ENCODE assay signal across 19 cellular contexts in genomic region chrX:1400731-1401471, GRCh38. TPM values are rescaled to one million over a fixed set of nuclear protein-coding genes. Genes with fewer than 3 reads are reported as not detected.
A peak's percentile ranks its signal among the peaks of the same experiment; 100 is the strongest.
DNase-seq lines count a peak whose midpoint lies in the region; ATAC-seq and TF ChIP-seq lines count a peak whose summit lies in the region.
"Had no signal": no experiment of that assay in that cellular context is flagged by ENCODE, and none has a peak within 500 bp of the region (broad histone marks: within the 10 kb centered on the region; RNA-seq: fewer than 3 reads in every experiment).

No MANE protein-coding gene starts in this region.

- ATAC-seq in activated CD8-positive, alpha-beta T cell treated with anti-CD3 and anti-CD28 coated beads, Interleukin-2, amount 10 ng/mL, durations not matched to agents 7 days and 5 days: peak; percentile 14
- no peak for ATAC-seq in activated CD8-positive, alpha-beta T cell treated with anti-CD3 and anti-CD28 coated beads for 36 hours
- ATAC-seq: naive thymus-derived CD8-positive, alpha-beta T cell had no signal

- intact Hi-C loops in activated CD8-positive, alpha-beta T cell treated with anti-CD3 and anti-CD28 coated beads for 36 hours (cut with micrococcal nuclease): no loop called here
- intact Hi-C loops in esophagus squamous epithelium (cut with DNase I): no loop called here

- H3F3A ChIP-seq in neural progenitor cell (ENCODE audit: low read depth): peaks cover 9% of the 10 kb centered on the region

- no peak for TF ChIP-seq EP300 in Ishikawa (IDR thresholded peaks at IDR 0.05; ENCODE audit: borderline replicate concordance)

- no peak overlapping the region for H3K4me3 Mint-ChIP-seq in activated CD8-positive, alpha-beta T cell treated with anti-CD3 and anti-CD28 coated beads, Interleukin-2, amount 10 ng/mL, durations not matched to agents 7 days and 5 days
- no peak overlapping the region for H3K4me3 Mint-ChIP-seq in activated CD8-positive, alpha-beta T cell treated with anti-CD3 and anti-CD28 coated beads for 36 hours
- H3K4me3 Mint-ChIP-seq in glutamatergic neuron (ENCODE audit: unreplicated experiment) (no peak overlapping the region), neural progenitor cell (no peak overlapping the region)
- H3K4me3 Mint-ChIP-seq: naive thymus-derived CD8-positive, alpha-beta T cell; stimulated activated naive CD8-positive, alpha-beta T cell treated with anti-CD3 and anti-CD28 coated beads, Interleukin-15, Interleukin-2, amounts not matched to agents 100 ng/mL and 50 ng/mL, for 24 hours; type B pancreatic cell had no signal

- no peak overlapping the region for H3K27ac ChIP-seq in neural progenitor cell
- H3K27ac ChIP-seq in esophagus squamous epithelium: no peak overlapping the region
- H3K27ac ChIP-seq: BLaER1 treated with 17β-estradiol and CSF1 and Interleukin-3, amounts not matched to agents 10 nM and 100 nM; prostate gland had no signal

- H3K27me3 Mint-ChIP-seq in activated CD8-positive, alpha-beta T cell treated with anti-CD3 and anti-CD28 coated beads, Interleukin-2, amount 10 ng/mL, durations not matched to agents 7 days and 5 days (ENCODE audit: low read depth): no peaks in the 10 kb centered on the region
- H3K27me3 Mint-ChIP-seq in activated CD8-positive, alpha-beta T cell treated with anti-CD3 and anti-CD28 coated beads for 36 hours: no peaks in the 10 kb centered on the region
- H3K27me3 Mint-ChIP-seq in glutamatergic neuron (ENCODE audit: unreplicated experiment): peaks cover 2% of the 10 kb centered on the region
- no peaks in the 10 kb centered on the region for H3K27me3 Mint-ChIP-seq in neural progenitor cell (ENCODE audit: insufficient read depth, low read depth)
- H3K27me3 Mint-ChIP-seq: naive thymus-derived CD8-positive, alpha-beta T cell; stimulated activated naive CD8-positive, alpha-beta T cell treated with anti-CD3 and anti-CD28 coated beads, Interleukin-15, Interleukin-2, amounts not matched to agents 100 ng/mL and 50 ng/mL, for 24 hours; type B pancreatic cell had no signal

- peaks cover 1% of the 10 kb centered on the region for H3K79me2 ChIP-seq in neural progenitor cell (ENCODE audit: low read depth)

- H2AFZ ChIP-seq in neural progenitor cell (replicated peaks): no peak overlapping the region

- H3K36me3 Mint-ChIP-seq in activated CD8-positive, alpha-beta T cell treated with anti-CD3 and anti-CD28 coated beads, Interleukin-2, amount 10 ng/mL, durations not matched to agents 7 days and 5 days (ENCODE audit: low read depth): peaks cover 19% of the 10 kb centered on the region
- peaks cover 20% of the 10 kb centered on the region for H3K36me3 Mint-ChIP-seq in activated CD8-positive, alpha-beta T cell treated with anti-CD3 and anti-CD28 coated beads for 36 hours (ENCODE audit: low read depth)
- no peaks in the 10 kb centered on the region for H3K36me3 Mint-ChIP-seq in glutamatergic neuron (ENCODE audit: unreplicated experiment)
- peaks cover 4% of the 10 kb centered on the region for H3K36me3 Mint-ChIP-seq in neural progenitor cell

- no peaks in the 10 kb centered on the region for H3K27me3 ChIP-seq in neural progenitor cell
- H3K27me3 ChIP-seq in esophagus squamous epithelium: no peaks in the 10 kb centered on the region
- H3K27me3 ChIP-seq: BLaER1 treated with 17β-estradiol and CSF1 and Interleukin-3, amounts not matched to agents 10 nM and 100 nM had no signal

- no peak overlapping the region for H3K27ac Mint-ChIP-seq in activated CD8-positive, alpha-beta T cell treated with anti-CD3 and anti-CD28 coated beads, Interleukin-2, amount 10 ng/mL, durations not matched to agents 7 days and 5 days
- no peak overlapping the region for H3K27ac Mint-ChIP-seq in activated CD8-positive, alpha-beta T cell treated with anti-CD3 and anti-CD28 coated beads for 36 hours
- H3K27ac Mint-ChIP-seq in glutamatergic neuron (ENCODE audit: unreplicated experiment) (no peak overlapping the region), neural progenitor cell (no peak overlapping the region)
- H3K27ac Mint-ChIP-seq: naive thymus-derived CD8-positive, alpha-beta T cell; stimulated activated naive CD8-positive, alpha-beta T cell treated with anti-CD3 and anti-CD28 coated beads, Interleukin-15, Interleukin-2, amounts not matched to agents 100 ng/mL and 50 ng/mL, for 24 hours; type B pancreatic cell had no signal

- H3K9ac ChIP-seq in neural progenitor cell: no peak overlapping the region
- H3K9ac ChIP-seq: BLaER1 treated with 17β-estradiol and CSF1 and Interleukin-3, amounts not matched to agents 10 nM and 100 nM had no signal

- no peak for TF ChIP-seq RAD21 in Ishikawa (IDR thresholded peaks at IDR 0.05; ENCODE audit: low read depth)

- H3K9me3 Mint-ChIP-seq in activated CD8-positive, alpha-beta T cell treated with anti-CD3 and anti-CD28 coated beads, Interleukin-2, amount 10 ng/mL, durations not matched to agents 7 days and 5 days (ENCODE audit: insufficient read depth): no peaks in the 10 kb centered on the region
- H3K9me3 Mint-ChIP-seq in activated CD8-positive, alpha-beta T cell treated with anti-CD3 and anti-CD28 coated beads for 36 hours: no peaks in the 10 kb centered on the region
- H3K9me3 Mint-ChIP-seq in glutamatergic neuron (ENCODE audit: unreplicated experiment): peaks cover 5% of the 10 kb centered on the region
- no peaks in the 10 kb centered on the region for H3K9me3 Mint-ChIP-seq in neural progenitor cell
- H3K9me3 Mint-ChIP-seq: naive thymus-derived CD8-positive, alpha-beta T cell; stimulated activated naive CD8-positive, alpha-beta T cell treated with anti-CD3 and anti-CD28 coated beads, Interleukin-15, Interleukin-2, amounts not matched to agents 100 ng/mL and 50 ng/mL, for 24 hours; type B pancreatic cell had no signal

- CTCF ChIA-PET in activated CD8-positive, alpha-beta T cell treated with anti-CD3 and anti-CD28 coated beads, Interleukin-2, amount 10 ng/mL, durations not matched to agents 7 days and 5 days (lab: Charles Lee): no interaction called here
- CTCF ChIA-PET in activated CD8-positive, alpha-beta T cell treated with anti-CD3 and anti-CD28 coated beads for 36 hours (lab: Charles Lee): no interaction called here

- H3K4me1 ChIP-seq in neural progenitor cell (no peaks in the 10 kb centered on the region), esophagus squamous epithelium (peaks cover 0 to 8% (median 0%) of the 10 kb centered on the region in 3 donors)
- H3K4me1 ChIP-seq: prostate gland had no signal

- TF ChIP-seq CTCF in activated CD8-positive, alpha-beta T cell treated with anti-CD3 and anti-CD28 coated beads for 36 hours (IDR thresholded peaks at IDR 0.05): no peak
- TF ChIP-seq CTCF in glutamatergic neuron (IDR thresholded peaks at IDR 0.05; ENCODE audit: partially characterized antibody, unreplicated experiment) (no peak), neural progenitor cell (IDR thresholded peaks at IDR 0.05) (no peak), esophagus squamous epithelium (IDR thresholded peaks at IDR 0.05) (no peak)

- H3K4me2 ChIP-seq in neural progenitor cell: no peak overlapping the region
- H3K4me2 ChIP-seq: BLaER1 treated with 17β-estradiol and CSF1 and Interleukin-3, amounts not matched to agents 10 nM and 100 nM had no signal

- POLR2A ChIA-PET in activated CD8-positive, alpha-beta T cell treated with anti-CD3 and anti-CD28 coated beads, Interleukin-2, amount 10 ng/mL, durations not matched to agents 7 days and 5 days (lab: Charles Lee): no interaction called here
- POLR2A ChIA-PET in activated CD8-positive, alpha-beta T cell treated with anti-CD3 and anti-CD28 coated beads for 36 hours (lab: Charles Lee): no interaction called here

- H3K36me3 ChIP-seq in neural progenitor cell: peaks cover 9% of the 10 kb centered on the region
- peaks cover 0 to 92% (median 21%) of the 10 kb centered on the region in 3 donors for H3K36me3 ChIP-seq in esophagus squamous epithelium

- no peak for DNase-seq in activated CD8-positive, alpha-beta T cell treated with anti-CD3 and anti-CD28 coated beads, Interleukin-2, amount 10 ng/mL, durations not matched to agents 7 days and 5 days
- no peak for DNase-seq in activated CD8-positive, alpha-beta T cell treated with anti-CD3 and anti-CD28 coated beads for 36 hours
- peak; percentile 5 for DNase-seq in glutamatergic neuron
- peak; percentile 26 for DNase-seq in neural progenitor cell (ENCODE audit: low spot score)
- no peak for DNase-seq in esophagus squamous epithelium (lab: John Stamatoyannopoulos, UW)
- DNase-seq in foreskin melanocyte: no peak
- DNase-seq in globus pallidus (ENCODE audit: low spot score): no peak
- DNase-seq: 8988T; caudate nucleus; IMR-90; mammary epithelial cell; naive thymus-derived CD8-positive, alpha-beta T cell; NCI-H2107; T-helper 1 cell had no signal

- H3K9me3 ChIP-seq in neural progenitor cell (ENCODE audit: low read depth): no peaks in the 10 kb centered on the region
- H3K9me3 ChIP-seq in esophagus squamous epithelium: no peaks in the 10 kb centered on the region
- H3K9me3 ChIP-seq: prostate gland had no signal

- no peak for TF ChIP-seq POLR2A in esophagus squamous epithelium (IDR thresholded peaks at IDR 0.05)

- no peaks in the 10 kb centered on the region for H4K20me1 ChIP-seq in neural progenitor cell (ENCODE audit: low read depth)

- 78 to 80% methylated on average over 9 to 11 of the region's 27 CpGs for WGBS in esophagus squamous epithelium, 2 donors

- H3K4me1 Mint-ChIP-seq in activated CD8-positive, alpha-beta T cell treated with anti-CD3 and anti-CD28 coated beads, Interleukin-2, amount 10 ng/mL, durations not matched to agents 7 days and 5 days (ENCODE audit: low read depth): no peaks in the 10 kb centered on the region
- peaks cover 2% of the 10 kb centered on the region for H3K4me1 Mint-ChIP-seq in activated CD8-positive, alpha-beta T cell treated with anti-CD3 and anti-CD28 coated beads for 36 hours (ENCODE audit: low read depth)
- H3K4me1 Mint-ChIP-seq in glutamatergic neuron (ENCODE audit: low read depth, unreplicated experiment) (peaks cover 2% of the 10 kb centered on the region), neural progenitor cell (peaks cover 3% of the 10 kb centered on the region)

- H3K4me3 ChIP-seq in neural progenitor cell (no peak overlapping the region), esophagus squamous epithelium (no peak overlapping the region)
- H3K4me3 ChIP-seq: BLaER1 treated with 17β-estradiol and CSF1 and Interleukin-3, amounts not matched to agents 10 nM and 100 nM; prostate gland had no signal

RNA-seq across cellular contexts. Expression of gene SLC25A6, which starts 9.0 kb away (rescaled TPM):
- 100 to 1,000 TPM; 273 to 293 TPM for total RNA-seq in activated CD8-positive, alpha-beta T cell treated with anti-CD3 and anti-CD28 coated beads, Interleukin-2, amount 10 ng/mL, durations not matched to agents 7 days and 5 days
- 100 to 1,000 TPM; 460 to 476 TPM for total RNA-seq in activated CD8-positive, alpha-beta T cell treated with anti-CD3 and anti-CD28 coated beads for 36 hours
- total RNA-seq in glutamatergic neuron (ENCODE audit: unreplicated experiment) (411 TPM), neural progenitor cell (ENCODE audit: low replicate concordance) (193 and 487 TPM in 2 replicates), esophagus squamous epithelium (100 to 1,000 TPM; 217 to 417 (median 248) TPM)

RNA-seq across cellular contexts. Expression of gene ASMTL, which starts 51.8 kb away (rescaled TPM):
- 10 to 100 TPM; 45.3 to 45.9 TPM for total RNA-seq in activated CD8-positive, alpha-beta T cell treated with anti-CD3 and anti-CD28 coated beads, Interleukin-2, amount 10 ng/mL, durations not matched to agents 7 days and 5 days
- total RNA-seq in activated CD8-positive, alpha-beta T cell treated with anti-CD3 and anti-CD28 coated beads for 36 hours: 10 to 100 TPM; 55.8 to 57.2 TPM
- total RNA-seq in glutamatergic neuron (ENCODE audit: unreplicated experiment): 45.5 TPM
- 46.1 and 73.2 TPM in 2 replicates for total RNA-seq in neural progenitor cell (ENCODE audit: low replicate concordance)
- 10 to 100 TPM in 2 of 4 donors, 1 to 10 TPM in 2; 4.4 to 21.4 (median 11.1) TPM for total RNA-seq in esophagus squamous epithelium

Comparison
In these comparisons a context has a peak if more than half of its experiments do, and no peak if none do; other contexts are left out.
1. DNase-seq: peak in glutamatergic neuron (single experiment) and neural progenitor cell (single experiment); none in activated CD8-positive, alpha-beta T cell treated with anti-CD3 and anti-CD28 coated beads, Interleukin-2, amount 10 ng/mL, durations not matched to agents 7 days and 5 days (single experiment), activated CD8-positive, alpha-beta T cell treated with anti-CD3 and anti-CD28 coated beads for 36 hours (single experiment), esophagus squamous epithelium (single experiment), foreskin melanocyte (single experiment) and globus pallidus (single experiment).